Comparison of ENCODE assay signal across 12 cellular contexts in genomic region chr3:169865176-169865800, GRCh38. TPM values are rescaled to one million over a fixed set of nuclear protein-coding genes. Genes with fewer than 3 reads are reported as not detected.
DNase-seq lines count a peak whose midpoint lies in the region; ATAC-seq and TF ChIP-seq lines count a peak whose summit lies in the region.
"Had no signal": no experiment of that assay in that cellular context is flagged by ENCODE, and none has a peak within 500 bp of the region (broad histone marks: within the 10 kb centered on the region; RNA-seq: fewer than 3 reads in every experiment).

No MANE protein-coding gene starts in this region.

- peak; percentile 22 for DNase-seq in activated CD4-positive, alpha-beta memory T cell treated with anti-CD3 and anti-CD28 coated beads for 36 hours
- DNase-seq in activated CD4-positive, alpha-beta memory T cell treated with anti-CD3 and anti-CD28 coated beads, Interleukin-2, amount 10 ng/mL, durations not matched to agents 7 days and 5 days: no peak
- peak; percentile 71 for DNase-seq in KBM-7
- DNase-seq in activated naive CD4-positive, alpha-beta T cell treated with anti-CD3 and anti-CD28 coated beads, Interleukin-2, amount 10 ng/mL, durations not matched to agents 7 days and 5 days: no peak
- no peak for DNase-seq in testis
- DNase-seq in AG08395 (ENCODE audit: low spot score): no peak
- DNase-seq in DMS153 treated with DMSO at 0.1 percent for 48 hours (lab: John Stamatoyannopoulos, UW; ENCODE audit: unreplicated experiment): no peak
- DNase-seq: ACHN had no signal

- POLR2A ChIA-PET in activated CD4-positive, alpha-beta memory T cell treated with anti-CD3 and anti-CD28 coated beads for 36 hours (lab: Charles Lee): no interaction called here
- POLR2A ChIA-PET in activated CD4-positive, alpha-beta memory T cell treated with anti-CD3 and anti-CD28 coated beads, Interleukin-2, amount 10 ng/mL, durations not matched to agents 7 days and 5 days (lab: Charles Lee): no interaction called here

- H3K4me1 Mint-ChIP-seq in activated CD4-positive, alpha-beta memory T cell treated with anti-CD3 and anti-CD28 coated beads for 36 hours (ENCODE audit: low read depth): peaks cover 12% of the 10 kb centered on the region
- H3K4me1 Mint-ChIP-seq in activated CD4-positive, alpha-beta memory T cell treated with anti-CD3 and anti-CD28 coated beads, Interleukin-2, amount 10 ng/mL, durations not matched to agents 7 days and 5 days: peaks cover 29% of the 10 kb centered on the region
- H3K4me1 Mint-ChIP-seq in activated naive CD4-positive, alpha-beta T cell treated with anti-CD3 and anti-CD28 coated beads, Interleukin-2, amount 10 ng/mL, durations not matched to agents 7 days and 5 days: peaks cover 41% of the 10 kb centered on the region
- H3K4me1 Mint-ChIP-seq in stimulated activated memory B cell treated with anti-CD40 and anti-IgM and Interleukin-4, amounts not matched to agents 10 μg/mL and 1 μg/mL and 100 μg/mL, for 72 hours: peaks cover 32% of the 10 kb centered on the region

- H3K27me3 ChIP-seq in testis: no peaks in the 10 kb centered on the region
- H3K27me3 ChIP-seq: right atrium auricular region had no signal

- no peak for TF ChIP-seq POLR2A in testis (IDR thresholded peaks at IDR 0.05)

- H3K27me3 Mint-ChIP-seq in activated CD4-positive, alpha-beta memory T cell treated with anti-CD3 and anti-CD28 coated beads for 36 hours: peaks cover 11% of the 10 kb centered on the region
- H3K27me3 Mint-ChIP-seq in activated CD4-positive, alpha-beta memory T cell treated with anti-CD3 and anti-CD28 coated beads, Interleukin-2, amount 10 ng/mL, durations not matched to agents 7 days and 5 days: peaks cover 16% of the 10 kb centered on the region
- H3K27me3 Mint-ChIP-seq in activated naive CD4-positive, alpha-beta T cell treated with anti-CD3 and anti-CD28 coated beads, Interleukin-2, amount 10 ng/mL, durations not matched to agents 7 days and 5 days: peaks cover 5% of the 10 kb centered on the region
- H3K27me3 Mint-ChIP-seq in stimulated activated memory B cell treated with anti-CD40 and anti-IgM and Interleukin-4, amounts not matched to agents 10 μg/mL and 1 μg/mL and 100 μg/mL, for 72 hours: no peaks in the 10 kb centered on the region

- no peaks in the 10 kb centered on the region for H3K36me3 Mint-ChIP-seq in activated CD4-positive, alpha-beta memory T cell treated with anti-CD3 and anti-CD28 coated beads for 36 hours
- no peaks in the 10 kb centered on the region for H3K36me3 Mint-ChIP-seq in activated CD4-positive, alpha-beta memory T cell treated with anti-CD3 and anti-CD28 coated beads, Interleukin-2, amount 10 ng/mL, durations not matched to agents 7 days and 5 days (ENCODE audit: low read depth)
- H3K36me3 Mint-ChIP-seq in activated naive CD4-positive, alpha-beta T cell treated with anti-CD3 and anti-CD28 coated beads, Interleukin-2, amount 10 ng/mL, durations not matched to agents 7 days and 5 days: no peaks in the 10 kb centered on the region
- no peaks in the 10 kb centered on the region for H3K36me3 Mint-ChIP-seq in stimulated activated memory B cell treated with anti-CD40 and anti-IgM and Interleukin-4, amounts not matched to agents 10 μg/mL and 1 μg/mL and 100 μg/mL, for 72 hours

- no peaks in the 10 kb centered on the region for H3K9me3 ChIP-seq in testis
- H3K9me3 ChIP-seq: right atrium auricular region had no signal

- H3K4me3 Mint-ChIP-seq in activated CD4-positive, alpha-beta memory T cell treated with anti-CD3 and anti-CD28 coated beads for 36 hours: no peak overlapping the region
- H3K4me3 Mint-ChIP-seq in activated CD4-positive, alpha-beta memory T cell treated with anti-CD3 and anti-CD28 coated beads, Interleukin-2, amount 10 ng/mL, durations not matched to agents 7 days and 5 days: no peak overlapping the region
- no peak overlapping the region for H3K4me3 Mint-ChIP-seq in activated naive CD4-positive, alpha-beta T cell treated with anti-CD3 and anti-CD28 coated beads, Interleukin-2, amount 10 ng/mL, durations not matched to agents 7 days and 5 days
- H3K4me3 Mint-ChIP-seq in stimulated activated memory B cell treated with anti-CD40 and anti-IgM and Interleukin-4, amounts not matched to agents 10 μg/mL and 1 μg/mL and 100 μg/mL, for 72 hours: no peak overlapping the region

- H3K27ac Mint-ChIP-seq in activated CD4-positive, alpha-beta memory T cell treated with anti-CD3 and anti-CD28 coated beads for 36 hours: no peak overlapping the region
- H3K27ac Mint-ChIP-seq in activated CD4-positive, alpha-beta memory T cell treated with anti-CD3 and anti-CD28 coated beads, Interleukin-2, amount 10 ng/mL, durations not matched to agents 7 days and 5 days: no peak overlapping the region
- peak overlapping the region; percentile 84 for H3K27ac Mint-ChIP-seq in activated naive CD4-positive, alpha-beta T cell treated with anti-CD3 and anti-CD28 coated beads, Interleukin-2, amount 10 ng/mL, durations not matched to agents 7 days and 5 days
- H3K27ac Mint-ChIP-seq in stimulated activated memory B cell treated with anti-CD40 and anti-IgM and Interleukin-4, amounts not matched to agents 10 μg/mL and 1 μg/mL and 100 μg/mL, for 72 hours: peak overlapping the region; percentile 85

- ATAC-seq in stimulated activated memory B cell treated with anti-CD40 and anti-IgM and Interleukin-4, amounts not matched to agents 10 μg/mL and 1 μg/mL and 100 μg/mL, for 72 hours: peak; percentile 83

- CTCF ChIA-PET in activated CD4-positive, alpha-beta memory T cell treated with anti-CD3 and anti-CD28 coated beads for 36 hours (lab: Charles Lee): interaction anchor here (1.1 to 2.1 kb wide), 4 partner anchors 102 to 548 kb away, joined by 3 to 7 read pairs (median 4); partner anchors contain the start of gene SEC62
- CTCF ChIA-PET in activated CD4-positive, alpha-beta memory T cell treated with anti-CD3 and anti-CD28 coated beads, Interleukin-2, amount 10 ng/mL, durations not matched to agents 7 days and 5 days (lab: Charles Lee): interaction anchor here (0.6 to 2.7 kb wide), 8 partner anchors 189 to 1847 kb away, joined by 3 to 12 read pairs (median 4); no protein-coding TSS in a partner anchor
- CTCF ChIA-PET in activated naive CD4-positive, alpha-beta T cell treated with anti-CD3 and anti-CD28 coated beads, Interleukin-2, amount 10 ng/mL, durations not matched to agents 7 days and 5 days (lab: Charles Lee): interaction anchor here (0.6 to 1.3 kb wide), 4 partner anchors 102 to 305 kb away, joined by 3 to 12 read pairs (median 4); no protein-coding TSS in a partner anchor

- H3K36me3 ChIP-seq in testis (ENCODE audit: low read depth, missing control alignments): no peaks in the 10 kb centered on the region
- H3K36me3 ChIP-seq: right atrium auricular region had no signal

- H3K4me3 ChIP-seq in testis: no peak overlapping the region
- H3K4me3 ChIP-seq: right atrium auricular region had no signal

- no peak overlapping the region for H3K27ac ChIP-seq in testis
- H3K27ac ChIP-seq: right atrium auricular region had no signal

- TF ChIP-seq CTCF in testis (IDR thresholded peaks at IDR 0.05): no peak

- H3K4me1 ChIP-seq in testis: no peaks in the 10 kb centered on the region
- H3K4me1 ChIP-seq: right atrium auricular region had no signal

- H3K9me3 Mint-ChIP-seq in activated CD4-positive, alpha-beta memory T cell treated with anti-CD3 and anti-CD28 coated beads for 36 hours: no peaks in the 10 kb centered on the region
- H3K9me3 Mint-ChIP-seq in activated CD4-positive, alpha-beta memory T cell treated with anti-CD3 and anti-CD28 coated beads, Interleukin-2, amount 10 ng/mL, durations not matched to agents 7 days and 5 days: no peaks in the 10 kb centered on the region
- no peaks in the 10 kb centered on the region for H3K9me3 Mint-ChIP-seq in activated naive CD4-positive, alpha-beta T cell treated with anti-CD3 and anti-CD28 coated beads, Interleukin-2, amount 10 ng/mL, durations not matched to agents 7 days and 5 days
- H3K9me3 Mint-ChIP-seq in stimulated activated memory B cell treated with anti-CD40 and anti-IgM and Interleukin-4, amounts not matched to agents 10 μg/mL and 1 μg/mL and 100 μg/mL, for 72 hours: no peaks in the 10 kb centered on the region

- in situ Hi-C loops in KBM-7 (cut with MboI; ENCODE audit: low pct_unique_long_range_greater_than_20kb, low sequenced_read_pairs): no loop called here

- intact Hi-C loops in activated CD4-positive, alpha-beta memory T cell treated with anti-CD3 and anti-CD28 coated beads for 36 hours (cut with micrococcal nuclease): loop anchor here (10.0 kb wide), 2 partner anchors 320 to 550 kb away; partner anchors contain the start of genes CLDN11 and PHC3
- intact Hi-C loops in testis (cut with DNase I; ENCODE audit: low total_unique reads): no loop called here

- 80 to 83% methylated on average over 12 of the region's 12 CpGs for WGBS in testis, 2 donors

RNA-seq across cellular contexts. Expression of gene LRRC31, which starts 4.4 kb away (rescaled TPM):
- total RNA-seq in activated CD4-positive, alpha-beta memory T cell treated with anti-CD3 and anti-CD28 coated beads for 36 hours: not detected
- total RNA-seq in activated CD4-positive, alpha-beta memory T cell treated with anti-CD3 and anti-CD28 coated beads, Interleukin-2, amount 10 ng/mL, durations not matched to agents 7 days and 5 days: not detected
- under 1 TPM; 0.19 to 0.24 TPM for total RNA-seq in testis
- 0.15 TPM for polyA plus RNA-seq in testis (ENCODE audit: insufficient read depth, low read depth, low replicate concordance)
- total RNA-seq: LHCN-M2, right atrium auricular region had no signal

RNA-seq across cellular contexts. Expression of gene SAMD7, which starts 46.1 kb away (rescaled TPM):
- not detected for total RNA-seq in activated CD4-positive, alpha-beta memory T cell treated with anti-CD3 and anti-CD28 coated beads for 36 hours
- not detected for total RNA-seq in activated CD4-positive, alpha-beta memory T cell treated with anti-CD3 and anti-CD28 coated beads, Interleukin-2, amount 10 ng/mL, durations not matched to agents 7 days and 5 days
- under 1 TPM in 1 of 2 donors, not detected in 1; 0.68 TPM for total RNA-seq in testis
- 0.25 TPM for polyA plus RNA-seq in testis (ENCODE audit: insufficient read depth, low read depth, low replicate concordance)
- total RNA-seq: LHCN-M2, right atrium auricular region had no signal
- polyA plus RNA-seq: thymus had no signal

RNA-seq across cellular contexts. Expression of gene LRRC34, which starts 52.6 kb away (rescaled TPM):
- 1 to 10 TPM; 2.8 to 2.9 TPM for total RNA-seq in activated CD4-positive, alpha-beta memory T cell treated with anti-CD3 and anti-CD28 coated beads for 36 hours
- 1 to 10 TPM; 5.6 to 6.0 TPM for total RNA-seq in activated CD4-positive, alpha-beta memory T cell treated with anti-CD3 and anti-CD28 coated beads, Interleukin-2, amount 10 ng/mL, durations not matched to agents 7 days and 5 days
- total RNA-seq in testis: 1 to 10 TPM; 9.4 to 9.7 TPM
- polyA plus RNA-seq in testis (ENCODE audit: insufficient read depth, low read depth, low replicate concordance): 32.8 TPM

RNA-seq across cellular contexts. Expression of gene LRRIQ4, which starts 52.6 kb away (rescaled TPM):
- total RNA-seq in activated CD4-positive, alpha-beta memory T cell treated with anti-CD3 and anti-CD28 coated beads for 36 hours: under 1 TPM in 1 of 2 experiments, not detected in 1; 0.14 TPM
- not detected for total RNA-seq in activated CD4-positive, alpha-beta memory T cell treated with anti-CD3 and anti-CD28 coated beads, Interleukin-2, amount 10 ng/mL, durations not matched to agents 7 days and 5 days
- total RNA-seq in testis: 1 to 10 TPM in 1 of 2 donors, under 1 TPM in 1; 0.68 to 1.3 TPM
- polyA plus RNA-seq in testis (ENCODE audit: insufficient read depth, low read depth, low replicate concordance): 3.4 TPM
- total RNA-seq: LHCN-M2 had no signal

Comparison
In these comparisons a context has a peak if more than half of its experiments do, and no peak if none do; other contexts are left out.
1. DNase-seq: peak in activated CD4-positive, alpha-beta memory T cell treated with anti-CD3 and anti-CD28 coated beads for 36 hours (single experiment) and KBM-7 (single experiment); none in activated CD4-positive, alpha-beta memory T cell treated with anti-CD3 and anti-CD28 coated beads, Interleukin-2, amount 10 ng/mL, durations not matched to agents 7 days and 5 days (single experiment), activated naive CD4-positive, alpha-beta T cell treated with anti-CD3 and anti-CD28 coated beads, Interleukin-2, amount 10 ng/mL, durations not matched to agents 7 days and 5 days (single experiment), testis (single experiment), AG08395 (single experiment) and DMS153 treated with DMSO at 0.1 percent for 48 hours (single experiment).
2. H3K27ac Mint-ChIP-seq: peak in activated naive CD4-positive, alpha-beta T cell treated with anti-CD3 and anti-CD28 coated beads, Interleukin-2, amount 10 ng/mL, durations not matched to agents 7 days and 5 days (single experiment) and stimulated activated memory B cell treated with anti-CD40 and anti-IgM and Interleukin-4, amounts not matched to agents 10 μg/mL and 1 μg/mL and 100 μg/mL, for 72 hours (single experiment); none in activated CD4-positive, alpha-beta memory T cell treated with anti-CD3 and anti-CD28 coated beads for 36 hours (single experiment) and activated CD4-positive, alpha-beta memory T cell treated with anti-CD3 and anti-CD28 coated beads, Interleukin-2, amount 10 ng/mL, durations not matched to agents 7 days and 5 days (single experiment).